12 cellular contexts compared by ENCODE assay signal in the genomic region with DNA sequence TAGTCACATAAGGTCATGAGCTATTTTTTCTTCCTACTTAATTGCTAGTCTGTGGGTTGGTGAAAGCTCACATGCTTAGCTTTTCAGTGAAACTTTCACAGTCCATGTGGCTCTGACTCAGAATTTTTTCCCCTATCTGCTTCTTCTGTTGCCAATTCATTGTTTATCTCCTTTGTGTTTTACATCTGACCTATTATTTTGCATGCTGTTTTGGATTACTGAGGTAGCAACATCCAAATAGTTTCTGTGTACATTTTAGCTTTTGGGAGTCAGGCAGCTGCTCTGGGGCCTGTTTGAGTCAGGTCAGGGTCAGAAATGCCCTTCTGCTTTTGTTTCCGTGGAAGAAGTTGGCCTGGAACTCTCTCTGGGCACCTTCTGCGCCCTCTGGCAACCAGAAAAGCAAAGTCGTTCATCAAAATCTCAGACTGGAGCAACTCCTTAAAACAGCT. TPM values are rescaled to one million over a fixed set of nuclear protein-coding genes. Genes with fewer than 3 reads are reported as not detected.
DNase-seq lines count a peak whose midpoint lies in the region; ATAC-seq, FAIRE-seq and TF ChIP-seq lines count a peak whose summit lies in the region.
"Had no signal": no experiment of that assay in that cellular context is flagged by ENCODE, and none has a peak within 500 bp of the region (broad histone marks: within the 10 kb centered on the region; RNA-seq: fewer than 3 reads in every experiment).

No MANE protein-coding gene starts in this region.

- WGBS in heart left ventricle, 4 donors: 14 to 40% (median 35%) methylated on average over 3 of the region's 3 CpGs
- 4 to 5% methylated on average over 3 of the region's 3 CpGs for WGBS in aorta, 2 donors

- TF ChIP-seq CTCF in heart left ventricle (IDR thresholded peaks at IDR 0.05): no peak
- TF ChIP-seq CTCF in right atrium auricular region (IDR thresholded peaks at IDR 0.05): no peak
- no peak for TF ChIP-seq CTCF in VCaP (conservative IDR thresholded peaks at IDR 0.05)

- peak; percentile 58 for FAIRE-seq in islet of Langerhans (lab: Jason Lieb, UNC)

- H3K4me1 ChIP-seq in heart left ventricle (peaks cover 0 to 83% (median 57%) of the 10 kb centered on the region in 12 donors), right atrium auricular region (peaks cover 0 to 30% of the 10 kb centered on the region in 2 donors), aorta (ENCODE audit: control insufficient read depth in 1 of 2, insufficient read depth in 2 of 2, low read length in 2 of 2) (peaks cover 12 to 33% of the 10 kb centered on the region in 2 donors)

- peak overlapping the region in 8 of 12 donors; percentile 1 to 69 (median 47) for H3K27ac ChIP-seq in heart left ventricle
- no peak overlapping the region for H3K27ac ChIP-seq in right atrium auricular region
- H3K27ac ChIP-seq in VCaP: peak overlapping the region; percentile 99; the same call in 1 of the 2 replicates
- peak overlapping the region; percentile 79 to 82 for H3K27ac ChIP-seq in aorta (ENCODE audit: low read depth in 1 of 2, low read length in 2 of 2)
- H3K27ac ChIP-seq: upper lobe of right lung had no signal

- TF ChIP-seq POLR2A in heart left ventricle (IDR thresholded peaks at IDR 0.05): no peak

- H3K4me3 ChIP-seq in heart left ventricle: no peak overlapping the region
- H3K4me3 ChIP-seq in right atrium auricular region: no peak overlapping the region
- H3K4me3 ChIP-seq in aorta (ENCODE audit: low read length in 2 of 2): no peak overlapping the region
- H3K4me3 ChIP-seq: upper lobe of right lung had no signal

- ATAC-seq in heart left ventricle (peak in 3 of 4 donors; percentile 33 to 51 (median 49)), aorta (ENCODE audit: low FRiP score) (peak; percentile 55), GM18867 (IDR thresholded peaks at IDR 0.05; ENCODE audit: unreplicated experiment) (no peak)
- ATAC-seq: upper lobe of right lung had no signal

- peaks cover 0 to under 1% (median 0%) of the 10 kb centered on the region in 12 donors for H3K9me3 ChIP-seq in heart left ventricle
- no peaks in the 10 kb centered on the region for H3K9me3 ChIP-seq in right atrium auricular region
- H3K9me3 ChIP-seq in aorta (ENCODE audit: control insufficient read depth, low read length): no peaks in the 10 kb centered on the region
- H3K9me3 ChIP-seq: upper lobe of right lung had no signal

- H3K36me3 ChIP-seq in heart left ventricle: no peaks in the 10 kb centered on the region
- no peaks in the 10 kb centered on the region for H3K36me3 ChIP-seq in right atrium auricular region
- H3K36me3 ChIP-seq in aorta (ENCODE audit: control insufficient read depth in 1 of 2, insufficient read depth in 2 of 2, low read length in 1 of 2): no peaks in the 10 kb centered on the region
- H3K36me3 ChIP-seq: upper lobe of right lung had no signal

- intact Hi-C loops in heart left ventricle (cut with DNase I): loop anchor here in 1 of 10 donors (10.0 kb wide), 1 partner anchor 59 kb away; no protein-coding TSS in a partner anchor
- intact Hi-C loops in aorta (cut with DNase I): no loop called here

- no peaks in the 10 kb centered on the region for H3K27me3 ChIP-seq in heart left ventricle
- no peaks in the 10 kb centered on the region for H3K27me3 ChIP-seq in right atrium auricular region
- no peaks in the 10 kb centered on the region for H3K27me3 ChIP-seq in aorta (ENCODE audit: control insufficient read depth in 1 of 2, insufficient read depth in 2 of 2, low read length in 1 of 2)
- H3K27me3 ChIP-seq: upper lobe of right lung had no signal

- no peak for DNase-seq in heart left ventricle
- no peak for DNase-seq in right atrium auricular region (ENCODE audit: low spot score)
- peak in 1 of 2 donors; percentile 54 for DNase-seq in aorta
- no peak for DNase-seq in activated CD4-positive, alpha-beta T cell treated with anti-CD3 and anti-CD28 coated beads, Interleukin-2, amount 50 U/mL, for 1 hour
- DNase-seq in SIG-M5 (lab: John Stamatoyannopoulos, UW): no peak
- DNase-seq: activated naive CD4-positive, alpha-beta T cell treated with anti-CD3 and anti-CD28 coated beads, Interleukin-2, amount 10 ng/mL, durations not matched to agents 7 days and 5 days; NCI-H1694; T-helper 1 cell; upper lobe of right lung had no signal

RNA-seq across cellular contexts. Expression of gene ROR1, which starts 40.0 kb away (rescaled TPM):
- total RNA-seq in heart left ventricle (10 to 100 TPM; 13.4 to 35.3 (median 19.6) TPM), right atrium auricular region (10 to 100 TPM; 12.9 to 40.8 TPM), aorta (10 to 100 TPM; 18.7 to 30.9 TPM)
- polyA plus RNA-seq in heart left ventricle (1 to 10 TPM; 4.1 to 9.6 TPM), aorta (1 to 10 TPM; 4.0 to 4.2 TPM)

Comparison
In these comparisons a context has a peak if more than half of its experiments do, and no peak if none do; other contexts are left out.
1. H3K27ac ChIP-seq: peak in heart left ventricle (8 of 12), VCaP (single experiment) and aorta (2 of 2); none in right atrium auricular region (0 of 2).